36 cellular contexts compared by ENCODE assay signal in the genomic region with DNA sequence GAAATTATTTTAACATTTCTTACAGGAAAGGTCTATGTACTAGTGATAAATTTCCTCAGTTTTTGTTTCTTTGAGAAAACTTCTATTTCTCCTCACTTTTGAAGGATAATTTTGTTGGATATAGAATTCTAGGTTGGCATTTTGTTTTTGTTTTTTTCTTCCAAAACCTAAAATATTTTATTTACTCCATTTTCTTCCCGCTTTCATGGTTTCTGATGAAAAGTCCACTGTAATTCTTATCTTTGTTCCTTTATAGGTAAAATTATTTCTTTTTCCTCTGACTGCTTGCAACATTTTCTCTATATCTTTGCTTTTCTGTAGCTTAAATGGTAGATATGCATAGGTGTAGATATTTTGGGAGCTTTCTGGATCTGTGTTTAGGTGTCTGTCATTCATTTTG.
"Had no signal": no experiment of that assay in that cellular context is flagged by ENCODE, and none has a peak within 500 bp of the region (broad histone marks: within the 10 kb centered on the region; RNA-seq: fewer than 3 reads in every experiment).

No MANE protein-coding gene starts in this region.

- H3K4me3 ChIP-seq: adrenal gland, ascending aorta, body of pancreas, breast epithelium, cardiac muscle cell had no signal

- ATAC-seq: activated naive CD4-positive, alpha-beta T cell treated with anti-CD3 and anti-CD28 coated beads, Interleukin-2, amount 50 U/mL, for 72 hours; activated naive CD8-positive, alpha-beta T cell treated with anti-CD3 and anti-CD28 coated beads, Interleukin-2, amount 50 U/mL, for 24 hours; activated T-cell treated with anti-CD3 and anti-CD28 coated beads, Interleukin-2, amount 50 U/mL, for 4 hours; activated T-cell treated with anti-CD3 and anti-CD28 coated beads, Interleukin-2, amount 50 U/mL, for 72 hours; activated T-helper 17 cell treated with anti-CD3 and anti-CD28 coated beads, Interleukin-2, amount 50 U/mL, for 72 hours; body of pancreas had no signal

- H3K27me3 Mint-ChIP-seq: activated naive CD4-positive, alpha-beta T cell treated with anti-CD3 and anti-CD28 coated beads, Interleukin-2, amount 10 ng/mL, durations not matched to agents 7 days and 5 days; activated naive CD4-positive, alpha-beta T cell treated with anti-CD3 and anti-CD28 coated beads, Interleukin-2, amount 50 U/mL, for 24 hours; activated naive CD8-positive, alpha-beta T cell treated with anti-CD3 and anti-CD28 coated beads, Interleukin-2, amount 50 U/mL, for 24 hours; central memory CD8-positive, alpha-beta T cell had no signal

- H3K27ac Mint-ChIP-seq: activated naive CD4-positive, alpha-beta T cell treated with anti-CD3 and anti-CD28 coated beads for 36 hours; activated naive CD4-positive, alpha-beta T cell treated with anti-CD3 and anti-CD28 coated beads, Interleukin-2, amount 10 ng/mL, durations not matched to agents 7 days and 5 days; activated naive CD4-positive, alpha-beta T cell treated with anti-CD3 and anti-CD28 coated beads, Interleukin-2, amount 50 U/mL, for 24 hours; activated naive CD4-positive, alpha-beta T cell treated with anti-CD3 and anti-CD28 coated beads, Interleukin-2, amount 50 U/mL, for 72 hours; activated naive CD8-positive, alpha-beta T cell; activated naive CD8-positive, alpha-beta T cell treated with anti-CD3 and anti-CD28 coated beads for 36 hours; activated naive CD8-positive, alpha-beta T cell treated with anti-CD3 and anti-CD28 coated beads, Interleukin-2, amount 10 ng/mL, durations not matched to agents 7 days and 5 days; activated naive CD8-positive, alpha-beta T cell treated with anti-CD3 and anti-CD28 coated beads, Interleukin-2, amount 50 U/mL, for 24 hours; activated T-cell treated with anti-CD3 and anti-CD28 coated beads, Interleukin-2, amount 50 U/mL, for 72 hours; activated T-helper 1 cell treated with anti-CD3 and anti-CD28 coated beads, Interleukin-12 subunit alpha, Interleukin-12 subunit beta, Interleukin-2, Interleukin-4 antibody, amounts not matched to agents 30 ng/mL and 10 ng/mL and 1 ng/mL, durations not matched to agents 14 hours and 24 hours and 36 hours; activated T-helper 17 cell treated with anti-CD3 and anti-CD28 coated beads, Interleukin-2, amount 50 U/mL, for 72 hours; activated T-helper 2 cell treated with anti-CD3 and anti-CD28 coated beads, Interferon-gamma antibody, Interleukin-2, Interleukin-4, amounts not matched to agents 10 μg/mL and 5 μg/mL and 100 μg/mL, durations not matched to agents 14 hours and 24 hours and 36 hours; brain had no signal

- H3K36me3 ChIP-seq: adrenal gland, ascending aorta, brain microvascular endothelial cell, breast epithelium, cardiac muscle cell had no signal

- H3K36me3 Mint-ChIP-seq: activated naive CD4-positive, alpha-beta T cell treated with anti-CD3 and anti-CD28 coated beads, Interleukin-2, amount 10 ng/mL, durations not matched to agents 7 days and 5 days; activated naive CD8-positive, alpha-beta T cell treated with anti-CD3 and anti-CD28 coated beads for 36 hours; brain had no signal

- H3K27ac ChIP-seq: adrenal gland, ascending aorta, body of pancreas, brain microvascular endothelial cell, breast epithelium, cardiac muscle cell had no signal

- DNase-seq: activated effector memory CD4-positive, alpha-beta T cell treated with anti-CD3 and anti-CD28 coated beads, Interleukin-2, amount 50 U/mL, for 16 hours; activated effector memory CD4-positive, alpha-beta T cell treated with Interleukin-2 at 50 U/mL for 16 hours; activated gamma-delta T cell; activated gamma-delta T cell treated with Interleukin-2 at 50 U/mL for 16 hours; activated naive CD4-positive, alpha-beta T cell; activated naive CD4-positive, alpha-beta T cell treated with anti-CD3 and anti-CD28 coated beads for 36 hours; activated naive CD4-positive, alpha-beta T cell treated with anti-CD3 and anti-CD28 coated beads, Interleukin-2, amount 10 ng/mL, durations not matched to agents 7 days and 5 days; activated naive CD4-positive, alpha-beta T cell treated with anti-CD3 and anti-CD28 coated beads, Interleukin-2, amount 50 U/mL, for 16 hours; activated naive CD4-positive, alpha-beta T cell treated with Interleukin-2 at 50 U/mL for 16 hours; activated naive CD8-positive, alpha-beta T cell treated with anti-CD3 and anti-CD28 coated beads for 36 hours; activated naive CD8-positive, alpha-beta T cell treated with anti-CD3 and anti-CD28 coated beads, Interleukin-2, amount 10 ng/mL, durations not matched to agents 7 days and 5 days; activated naive CD8-positive, alpha-beta T cell treated with anti-CD3 and anti-CD28 coated beads, Interleukin-2, amount 50 U/mL, for 24 hours; activated T-cell treated with anti-CD3 and anti-CD28 coated beads, Interleukin-2, amount 50 U/mL, for 4 hours; activated T-cell treated with anti-CD3 and anti-CD28 coated beads, Interleukin-2, amount 50 U/mL, for 48 hours; activated T-cell treated with anti-CD3 and anti-CD28 coated beads, Interleukin-2, amount 50 U/mL, for 72 hours; adrenal gland; amniotic stem cell; amygdala; anterior cingulate cortex; aorta; body of pancreas; brain microvascular endothelial cell; caudate nucleus; central memory CD4-positive, alpha-beta T cell; cerebellar nuclear complex had no signal

- H3K4me1 Mint-ChIP-seq: activated naive CD4-positive, alpha-beta T cell treated with anti-CD3 and anti-CD28 coated beads, Interleukin-2, amount 10 ng/mL, durations not matched to agents 7 days and 5 days; activated naive CD4-positive, alpha-beta T cell treated with anti-CD3 and anti-CD28 coated beads, Interleukin-2, amount 50 U/mL, for 24 hours; activated naive CD8-positive, alpha-beta T cell treated with anti-CD3 and anti-CD28 coated beads for 36 hours; activated naive CD8-positive, alpha-beta T cell treated with anti-CD3 and anti-CD28 coated beads, Interleukin-2, amount 10 ng/mL, durations not matched to agents 7 days and 5 days; activated naive CD8-positive, alpha-beta T cell treated with anti-CD3 and anti-CD28 coated beads, Interleukin-2, amount 50 U/mL, for 24 hours; activated T-helper 17 cell treated with anti-CD3 and anti-CD28 coated beads, Interleukin-2, amount 50 U/mL, for 72 hours; brain; central memory CD8-positive, alpha-beta T cell had no signal

- H3K4me3 Mint-ChIP-seq: activated naive CD4-positive, alpha-beta T cell treated with anti-CD3 and anti-CD28 coated beads for 36 hours; activated naive CD4-positive, alpha-beta T cell treated with anti-CD3 and anti-CD28 coated beads, Interleukin-2, amount 10 ng/mL, durations not matched to agents 7 days and 5 days; activated naive CD4-positive, alpha-beta T cell treated with anti-CD3 and anti-CD28 coated beads, Interleukin-2, amount 50 U/mL, for 24 hours; activated naive CD8-positive, alpha-beta T cell; activated naive CD8-positive, alpha-beta T cell treated with anti-CD3 and anti-CD28 coated beads for 36 hours; activated naive CD8-positive, alpha-beta T cell treated with anti-CD3 and anti-CD28 coated beads, Interleukin-2, amount 10 ng/mL, durations not matched to agents 7 days and 5 days; activated naive CD8-positive, alpha-beta T cell treated with anti-CD3 and anti-CD28 coated beads, Interleukin-2, amount 50 U/mL, for 24 hours; activated T-cell treated with anti-CD3 and anti-CD28 coated beads, Interleukin-2, amount 50 U/mL, for 4 hours; activated T-cell treated with anti-CD3 and anti-CD28 coated beads, Interleukin-2, amount 50 U/mL, for 72 hours; activated T-helper 1 cell treated with anti-CD3 and anti-CD28 coated beads, Interleukin-12 subunit alpha, Interleukin-12 subunit beta, Interleukin-2, Interleukin-4 antibody, amounts not matched to agents 30 ng/mL and 10 ng/mL and 1 ng/mL, durations not matched to agents 14 hours and 24 hours and 36 hours; activated T-helper 17 cell treated with anti-CD3 and anti-CD28 coated beads, Interleukin-2, amount 50 U/mL, for 72 hours; brain; central memory CD8-positive, alpha-beta T cell had no signal

- H3K9me3 ChIP-seq: adrenal gland, body of pancreas had no signal

- H3K4me1 ChIP-seq: adrenal gland, ascending aorta, body of pancreas, breast epithelium had no signal
